33 cellular contexts compared by ENCODE assay signal in the genomic region with DNA sequence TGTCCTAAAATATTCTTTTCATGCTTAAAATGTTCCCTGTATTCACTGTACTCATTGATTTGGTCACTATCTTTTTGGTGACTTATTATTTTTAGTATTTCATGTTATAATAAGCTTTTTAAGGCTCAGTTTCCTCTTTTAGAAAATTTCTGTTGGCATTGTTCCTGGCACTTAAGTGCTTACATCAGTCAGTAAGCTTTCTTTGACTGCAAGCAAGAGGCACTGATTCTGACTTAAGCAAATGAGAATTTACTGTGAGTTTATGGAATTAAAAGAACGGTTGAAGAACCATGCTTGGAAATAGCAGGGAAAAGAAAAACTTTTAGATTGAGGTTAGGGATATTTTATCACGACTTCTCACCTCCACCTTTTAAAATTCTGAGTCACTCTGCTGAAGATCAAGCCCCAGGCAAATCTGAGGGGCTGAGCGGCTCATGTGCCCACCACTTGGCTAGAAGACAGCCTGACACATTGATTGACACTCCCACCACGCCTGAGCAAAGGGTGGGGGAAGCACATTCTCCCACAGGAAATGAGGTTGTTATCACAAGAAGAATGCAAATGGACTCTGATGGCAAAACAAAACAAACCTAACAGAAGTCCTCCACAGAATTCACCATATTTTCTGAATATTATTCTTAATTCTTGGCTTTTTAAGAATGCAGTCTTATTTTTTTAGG.
DNase-seq lines count a peak whose midpoint lies in the region; ATAC-seq and TF ChIP-seq lines count a peak whose summit lies in the region.
"Had no signal": no experiment of that assay in that cellular context is flagged by ENCODE, and none has a peak within 500 bp of the region (broad histone marks: within the 10 kb centered on the region; RNA-seq: fewer than 3 reads in every experiment).

No MANE protein-coding gene starts in this region.

- no peak overlapping the region for H3K27ac Mint-ChIP-seq in stimulated activated effector memory CD8-positive, alpha-beta T cell treated with anti-CD3 and anti-CD28 coated beads, Interleukin-12 subunit alpha, Interleukin-12 subunit beta, amount 100 ng/mL, for 72 hours
- H3K27ac Mint-ChIP-seq: activated naive CD8-positive, alpha-beta T cell treated with anti-CD3 and anti-CD28 coated beads, Interleukin-2, amount 10 ng/mL, durations not matched to agents 7 days and 5 days; CD8-positive, alpha-beta T cell; memory B cell; stimulated activated naive CD8-positive, alpha-beta T cell treated with anti-CD3 and anti-CD28 coated beads, Interleukin-15, amount 100 ng/mL, for 72 hours; T-helper 17 cell had no signal

- CTCF ChIA-PET in HEK293T (lab: Yijun Ruan, JAX): no interaction called here

- H3K9me3 Mint-ChIP-seq in stimulated activated effector memory CD8-positive, alpha-beta T cell treated with anti-CD3 and anti-CD28 coated beads, Interleukin-12 subunit alpha, Interleukin-12 subunit beta, amount 100 ng/mL, for 72 hours: peaks cover 7% of the 10 kb centered on the region
- H3K9me3 Mint-ChIP-seq: activated naive CD8-positive, alpha-beta T cell treated with anti-CD3 and anti-CD28 coated beads, Interleukin-2, amount 10 ng/mL, durations not matched to agents 7 days and 5 days; CD8-positive, alpha-beta T cell; neural crest cell; stimulated activated naive CD8-positive, alpha-beta T cell treated with anti-CD3 and anti-CD28 coated beads, Interleukin-15, amount 100 ng/mL, for 72 hours had no signal

- H3K4me3 ChIP-seq in AG09309 (ENCODE audit: control insufficient read depth, low read depth, low read length): no peak overlapping the region
- H3K4me3 ChIP-seq: body of pancreas, esophagus muscularis mucosa, gastroesophageal sphincter, spleen had no signal

- H3K4me3 Mint-ChIP-seq in stimulated activated effector memory CD8-positive, alpha-beta T cell treated with anti-CD3 and anti-CD28 coated beads, Interleukin-12 subunit alpha, Interleukin-12 subunit beta, amount 100 ng/mL, for 72 hours: no peak overlapping the region
- H3K4me3 Mint-ChIP-seq: activated naive CD8-positive, alpha-beta T cell treated with anti-CD3 and anti-CD28 coated beads, Interleukin-2, amount 10 ng/mL, durations not matched to agents 7 days and 5 days; CD8-positive, alpha-beta T cell; memory B cell; neural crest cell; stimulated activated naive CD8-positive, alpha-beta T cell treated with anti-CD3 and anti-CD28 coated beads, Interleukin-15, amount 100 ng/mL, for 72 hours; T-helper 17 cell had no signal

- no peaks in the 10 kb centered on the region for H3K4me1 Mint-ChIP-seq in stimulated activated effector memory CD8-positive, alpha-beta T cell treated with anti-CD3 and anti-CD28 coated beads, Interleukin-12 subunit alpha, Interleukin-12 subunit beta, amount 100 ng/mL, for 72 hours
- H3K4me1 Mint-ChIP-seq: activated naive CD8-positive, alpha-beta T cell treated with anti-CD3 and anti-CD28 coated beads, Interleukin-2, amount 10 ng/mL, durations not matched to agents 7 days and 5 days; memory B cell; stimulated activated naive CD8-positive, alpha-beta T cell treated with anti-CD3 and anti-CD28 coated beads, Interleukin-15, amount 100 ng/mL, for 72 hours; T-helper 17 cell had no signal

- TF ChIP-seq CTCF in AG09309 (IDR thresholded peaks at IDR 0.05; ENCODE audit: control insufficient read depth, insufficient read depth, low read depth, low read length, missing control alignments): no peak

- no peaks in the 10 kb centered on the region for H3K36me3 Mint-ChIP-seq in stimulated activated effector memory CD8-positive, alpha-beta T cell treated with anti-CD3 and anti-CD28 coated beads, Interleukin-12 subunit alpha, Interleukin-12 subunit beta, amount 100 ng/mL, for 72 hours
- H3K36me3 Mint-ChIP-seq: activated naive CD8-positive, alpha-beta T cell treated with anti-CD3 and anti-CD28 coated beads, Interleukin-2, amount 10 ng/mL, durations not matched to agents 7 days and 5 days; CD8-positive, alpha-beta T cell; memory B cell had no signal

- ATAC-seq in GM19351 (IDR thresholded peaks at IDR 0.05; ENCODE audit: unreplicated experiment) (no peak), HG02970 (IDR thresholded peaks at IDR 0.05; ENCODE audit: low FRiP score, unreplicated experiment) (no peak)
- no peak for ATAC-seq in stimulated activated effector memory CD8-positive, alpha-beta T cell treated with anti-CD3 and anti-CD28 coated beads, Interleukin-12 subunit alpha, Interleukin-12 subunit beta, amount 100 ng/mL, for 72 hours
- ATAC-seq: body of pancreas; CD8-positive, alpha-beta T cell; gastroesophageal sphincter; left lobe of liver; Panc1; stimulated activated naive CD8-positive, alpha-beta T cell treated with anti-CD3 and anti-CD28 coated beads, Interleukin-15, amount 100 ng/mL, for 72 hours; T-helper 17 cell had no signal

- POLR2A ChIA-PET in HEK293T (lab: Yijun Ruan, JAX): no interaction called here

- DNase-seq in AG09309 (ENCODE audit: low read depth) (peak; percentile 5), HEK293T (ENCODE audit: extremely low spot score) (no peak), astrocyte of the hippocampus (ENCODE audit: low read depth, low spot score) (peak; percentile 17), iPS-NIHi11 (ENCODE audit: low spot score) (peak; percentile 37), NCI-H2107 (lab: John Stamatoyannopoulos, UW) (no peak)
- no peak for DNase-seq in stimulated activated effector memory CD8-positive, alpha-beta T cell treated with anti-CD3 and anti-CD28 coated beads, Interleukin-12 subunit alpha, Interleukin-12 subunit beta, amount 100 ng/mL, for 72 hours (ENCODE audit: low spot score in 2 of 2)
- DNase-seq: 8988T; activated CD4-positive, alpha-beta T cell treated with anti-CD3 and anti-CD28 coated beads, Interleukin-2, amount 50 U/mL, for 48 hours; activated CD4-positive, CD25-positive, alpha-beta regulatory T cell treated with anti-CD3 and anti-CD28 coated beads, Interleukin-2, amount 50 U/mL, for 72 hours; activated gamma-delta T cell treated with Interleukin-2 at 50 U/mL for 16 hours; activated naive CD8-positive, alpha-beta T cell treated with anti-CD3 and anti-CD28 coated beads, Interleukin-2, amount 10 ng/mL, durations not matched to agents 7 days and 5 days; activated T-cell treated with anti-CD3 and anti-CD28 coated beads, Interleukin-2, amount 50 U/mL, for 48 hours; body of pancreas; CD8-positive, alpha-beta T cell; DMS 273 treated with DMSO at 0.1 percent for 48 hours; NCI-H1417; NCI-H2029; NCI-H69; retina; Right ventricle myocardium superior; spleen; stimulated activated CD4-positive, alpha-beta T cell treated with anti-CD3 and anti-CD28 coated beads, Interleukin-2, amount 100 ng/mL, for 24 hours; stimulated activated CD8-positive, alpha-beta memory T cell treated with anti-CD3 and anti-CD28 coated beads, Interleukin-4, amount 100 ng/mL, for 48 hours; stimulated activated naive CD8-positive, alpha-beta T cell treated with anti-CD3 and anti-CD28 coated beads, Interleukin-15, amount 100 ng/mL, for 72 hours; T-helper 17 cell had no signal

TF ChIP-seq in HEK293T, 16 proteins besides CTCF, POLR2A, EP300 and RAD21:
- no peak for TF ChIP-seq ARNT (IDR thresholded peaks at IDR 0.05)
- TF ChIP-seq, protein P1, sequence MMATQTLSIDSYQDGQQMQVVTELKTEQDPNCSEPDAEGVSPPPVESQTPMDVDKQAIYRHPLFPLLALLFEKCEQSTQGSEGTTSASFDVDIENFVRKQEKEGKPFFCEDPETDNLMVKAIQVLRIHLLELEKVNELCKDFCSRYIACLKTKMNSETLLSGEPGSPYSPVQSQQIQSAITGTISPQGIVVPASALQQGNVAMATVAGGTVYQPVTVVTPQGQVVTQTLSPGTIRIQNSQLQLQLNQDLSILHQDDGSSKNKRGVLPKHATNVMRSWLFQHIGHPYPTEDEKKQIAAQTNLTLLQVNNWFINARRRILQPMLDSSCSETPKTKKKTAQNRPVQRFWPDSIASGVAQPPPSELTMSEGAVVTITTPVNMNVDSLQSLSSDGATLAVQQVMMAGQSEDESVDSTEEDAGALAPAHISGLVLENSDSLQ (IDR thresholded peaks at IDR 0.05): peak; percentile 29; the same call in 1 of the 2 replicates
TF ChIP-seq in HEK293T: peak in this region for 1.

Comparison
In these comparisons a context has a peak if more than half of its experiments do, and no peak if none do; other contexts are left out.
1. DNase-seq: peak in AG09309 (single experiment), astrocyte of the hippocampus (single experiment) and iPS-NIHi11 (single experiment); none in HEK293T (single experiment), NCI-H2107 (single experiment) and stimulated activated effector memory CD8-positive, alpha-beta T cell treated with anti-CD3 and anti-CD28 coated beads, Interleukin-12 subunit alpha, Interleukin-12 subunit beta, amount 100 ng/mL, for 72 hours (0 of 2).